In genomic region chr2:205964111-205964761, GRCh38 we compare ENCODE assay signal across 21 cellular contexts.
"Had no signal": no experiment of that assay in that cellular context is flagged by ENCODE, and none has a peak within 500 bp of the region (broad histone marks: within the 10 kb centered on the region; RNA-seq: fewer than 3 reads in every experiment).

No MANE protein-coding gene starts in this region.

- FAIRE-seq: keratinocyte, small intestine had no signal

- H3K36me3 ChIP-seq: stomach, vagina had no signal

- H3K27ac ChIP-seq: epithelial cell of prostate, foreskin keratinocyte, stomach, vagina had no signal

- H3K9me3 ChIP-seq: stomach, vagina had no signal

- H3K4me3 ChIP-seq: lung, stomach, vagina had no signal

- DNase-seq: activated B cell treated with CpG ODN at 0.5 μM for 24 hours; activated CD4-positive, alpha-beta memory T cell treated with anti-CD3 and anti-CD28 coated beads for 36 hours; activated CD4-positive, alpha-beta T cell treated with anti-CD3 and anti-CD28 coated beads for 4 hours; activated T-cell treated with anti-CD3 and anti-CD28 coated beads for 4 hours; amniotic stem cell; effector memory CD8-positive, alpha-beta T cell; foreskin keratinocyte; glutamatergic neuron; hypothalamus; midbrain; nephron progenitor cell; small intestine; stimulated activated CD4-positive, alpha-beta T cell treated with anti-CD3 and anti-CD28 coated beads, Interleukin-4, amount 100 ng/mL, for 1 hour; stomach; trophoblast cell had no signal

- ATAC-seq: effector memory CD8-positive, alpha-beta T cell; foreskin keratinocyte; left lobe of liver; stimulated activated effector memory CD8-positive, alpha-beta T cell treated with anti-CD3 and anti-CD28 coated beads, Interleukin-12 subunit alpha, Interleukin-12 subunit beta, amount 100 ng/mL, for 72 hours had no signal

- H3K27me3 ChIP-seq: foreskin keratinocyte, stomach, vagina had no signal

- H3K4me1 ChIP-seq: foreskin keratinocyte, stomach, vagina had no signal
